11 cellular contexts compared by ENCODE assay signal in the genomic region with DNA sequence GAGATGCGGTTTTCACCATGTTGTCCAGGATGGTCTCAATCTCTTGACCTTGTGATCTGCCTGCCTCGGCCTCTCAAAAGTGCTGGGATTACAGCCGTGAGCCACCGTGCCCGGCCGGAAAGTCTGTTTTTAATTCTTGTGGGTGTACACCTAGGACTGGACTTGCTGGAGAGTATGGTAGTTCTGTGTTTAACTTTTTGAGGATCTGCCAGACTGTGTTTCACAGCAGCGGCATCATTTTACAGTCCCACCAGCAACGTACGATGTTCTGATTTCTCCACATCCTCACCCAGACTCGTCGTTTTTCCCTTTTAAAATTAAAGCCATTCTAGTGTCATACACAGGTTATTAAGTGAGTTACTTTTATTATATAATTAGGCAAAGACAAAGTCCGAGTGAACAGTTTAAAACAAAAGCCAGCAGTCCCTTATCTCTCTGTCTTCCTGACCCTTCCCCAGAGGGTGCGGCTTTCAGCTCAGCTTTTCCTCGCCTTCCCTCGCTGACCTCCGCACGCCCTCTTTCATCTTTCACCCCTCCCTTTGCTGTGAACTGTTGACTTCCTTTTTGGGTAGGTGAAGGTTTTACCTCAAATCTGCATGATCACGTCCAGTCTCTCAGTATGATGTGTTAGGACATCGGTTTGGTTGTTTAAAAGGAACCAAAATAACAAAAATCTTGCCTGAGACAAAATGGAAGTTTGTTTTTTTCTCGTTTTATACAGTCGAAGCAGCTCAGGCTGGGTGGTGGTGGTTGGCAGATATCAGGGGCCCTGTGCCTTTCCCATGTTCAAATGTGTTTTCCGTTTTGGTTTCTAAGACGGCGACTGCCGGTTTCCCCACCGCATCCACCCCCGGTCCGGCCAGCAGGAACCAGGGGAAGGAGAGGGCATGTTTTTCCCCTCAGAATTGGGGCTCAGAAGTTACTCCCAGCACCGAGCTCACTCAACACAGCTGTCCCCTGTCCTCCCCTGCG. TPM values are rescaled to one million over a fixed set of nuclear protein-coding genes. Genes with fewer than 3 reads are reported as not detected.
DNase-seq lines count a peak whose midpoint lies in the region; ATAC-seq, FAIRE-seq and TF ChIP-seq lines count a peak whose summit lies in the region.
"Had no signal": no experiment of that assay in that cellular context is flagged by ENCODE, and none has a peak within 500 bp of the region (broad histone marks: within the 10 kb centered on the region; RNA-seq: fewer than 3 reads in every experiment).

No MANE protein-coding gene starts in this region.

- H2BK5ac ChIP-seq in mesendoderm (ENCODE audit: low read length): no peak overlapping the region

- CTCF ChIA-PET in HepG2 (lab: Yijun Ruan, JAX; ENCODE audit: low intra/inter-chr PET ratio, low total read pairs): no interaction called here

- TF ChIP-seq EP300 in HepG2 (IDR thresholded peaks at IDR 0.05; ENCODE audit: low read depth in 2 of 2, low read length in 2 of 2) (no peak), HepG2 (CRISPR knock-in tag; IDR thresholded peaks at IDR 0.05; ENCODE audit: borderline replicate concordance) (no peak)

- POLR2A ChIA-PET in HepG2 (lab: Yijun Ruan, JAX): no interaction called here

- H3K79me2 ChIP-seq in HepG2 (ENCODE audit: insufficient read depth, low read length) (no peaks in the 10 kb centered on the region), mesendoderm (ENCODE audit: control insufficient read depth, insufficient read depth, low read length) (no peaks in the 10 kb centered on the region)

- no peak overlapping the region for H4K8ac ChIP-seq in mesendoderm (ENCODE audit: low read depth, low read length)

- peak overlapping the region; percentile 57 for H3K23ac ChIP-seq in mesendoderm (ENCODE audit: low read length)

- H3K4me3 ChIP-seq in liver (ENCODE audit: low read depth in 1 of 3, low read length in 3 of 3) (no peak overlapping the region), HepG2 (replicated peaks in 1 of 3; ENCODE audit: insufficient read depth in 1 of 3, low read depth in 2 of 3, low read length in 3 of 3) (no peak overlapping the region), mesendoderm (ENCODE audit: low read length) (no peak overlapping the region), upper lobe of right lung (peak overlapping the region; percentile 15)
- H3K4me3 ChIP-seq: SJSA1 had no signal

- in situ Hi-C loops in HepG2 (cut with HindIII; ENCODE audit: extremely low pct_ligation_motif_present, low pct_unique_long_range_greater_than_20kb): no loop called here

- H3K9ac ChIP-seq in liver (ENCODE audit: low read depth in 1 of 2, low read length in 2 of 2): no peak overlapping the region
- no peak overlapping the region for H3K9ac ChIP-seq in HepG2 (ENCODE audit: insufficient read depth, low read depth, low read length)
- no peak overlapping the region for H3K9ac ChIP-seq in mesendoderm (ENCODE audit: low read length)

- H3K27me3 ChIP-seq in liver (ENCODE audit: control insufficient read depth in 4 of 4, insufficient read depth in 4 of 4, low read length in 3 of 4) (no peaks in the 10 kb centered on the region), HepG2 (ENCODE audit: control insufficient read depth in 1 of 2, insufficient read depth in 2 of 2, low read length in 2 of 2) (no peaks in the 10 kb centered on the region), mesendoderm (ENCODE audit: insufficient read depth, low read length, poor library complexity) (no peaks in the 10 kb centered on the region), upper lobe of right lung (no peaks in the 10 kb centered on the region)
- H3K27me3 ChIP-seq: SJSA1 had no signal

- H3K4me1 ChIP-seq in liver (ENCODE audit: control insufficient read depth in 4 of 4, insufficient read depth in 4 of 4, low read length in 3 of 4) (peaks cover 0 to 3% (median 0%) of the 10 kb centered on the region in 4 donors), HepG2 (ENCODE audit: insufficient read depth, low read length) (no peaks in the 10 kb centered on the region; the same call in 1 of the 2 replicates), mesendoderm (ENCODE audit: control insufficient read depth, low read depth, low read length) (no peaks in the 10 kb centered on the region), upper lobe of right lung (no peaks in the 10 kb centered on the region)
- H3K4me1 ChIP-seq: SJSA1 had no signal

- no peaks in the 10 kb centered on the region for H3K79me1 ChIP-seq in mesendoderm (ENCODE audit: low read length)

- BruUV-seq in HepG2 (replicated peaks; lab: Mats Ljungman, UMichigan): no TSS peak

- no peak overlapping the region for H2AFZ ChIP-seq in HepG2 (ENCODE audit: low read length)

- no peak for TF ChIP-seq CTCF in liver (IDR thresholded peaks at IDR 0.05; ENCODE audit: low read depth, low read length, missing input control)
- TF ChIP-seq CTCF in HepG2 (CRISPR knock-in tag; IDR thresholded peaks at IDR 0.05): no peak
- TF ChIP-seq CTCF in upper lobe of right lung (IDR thresholded peaks at IDR 0.05): no peak

- TF ChIP-seq RAD21 in liver (IDR thresholded peaks at IDR 0.05) (no peak), HepG2 (CRISPR knock-in tag; IDR thresholded peaks at IDR 0.05) (no peak)

- no peak for TF ChIP-seq POLR2A in HepG2 (IDR thresholded peaks at IDR 0.05; ENCODE audit: insufficient read depth in 1 of 2, low read depth in 2 of 2, low read length in 2 of 2)

- H3K36me3 ChIP-seq in liver (ENCODE audit: control insufficient read depth in 4 of 4, insufficient read depth in 3 of 4, low read depth in 1 of 4, low read length in 3 of 4): peaks cover 0 to 21% (median 4%) of the 10 kb centered on the region in 4 donors
- peaks cover 7 to 27% of the 10 kb centered on the region in 2 experiments; a peak in 2 of 5 replicates for H3K36me3 ChIP-seq in HepG2 (replicated peaks in 1 of 2; ENCODE audit: control insufficient read depth in 1 of 2, insufficient read depth in 2 of 2, low read length in 2 of 2)
- H3K36me3 ChIP-seq in mesendoderm (ENCODE audit: control insufficient read depth, insufficient read depth, low read length): peaks cover 3% of the 10 kb centered on the region
- H3K36me3 ChIP-seq in upper lobe of right lung: peaks cover 29% of the 10 kb centered on the region

- no peak for DNase-seq in HepG2 (ENCODE audit: low spot score)
- DNase-seq in activated effector memory CD4-positive, alpha-beta T cell treated with Interleukin-2 at 50 U/mL for 16 hours: peak; percentile 11
- no peak for DNase-seq in mesendoderm
- DNase-seq in upper lobe of right lung: no peak
- DNase-seq in NCI-H526 treated with DMSO at 0.1 percent for 48 hours (lab: John Stamatoyannopoulos, UW): no peak
- DNase-seq in globus pallidus (ENCODE audit: low spot score): no peak
- DNase-seq in NCI-H2196 (lab: John Stamatoyannopoulos, UW; ENCODE audit: unreplicated experiment): no peak
- DNase-seq: NCI-H1694 treated with DMSO at 0.1 percent for 48 hours had no signal

- no peak overlapping the region for H2BK120ac ChIP-seq in mesendoderm (ENCODE audit: low read depth, low read length)

- no peak overlapping the region for H3K4me2 ChIP-seq in HepG2 (ENCODE audit: low read depth, low read length)
- H3K4me2 ChIP-seq in mesendoderm (ENCODE audit: low read length): no peak overlapping the region

- 71% methylated on average over 30 of the region's 30 CpGs for WGBS in liver
- 91% methylated on average over 30 of the region's 30 CpGs for WGBS in HepG2 (ENCODE audit: low lambda C conversion rate)
- no CpG with 5 or more reads among the region's 30 CpGs for WGBS in mesendoderm (ENCODE audit: extremely low coverage, insufficient coverage, low lambda C conversion rate)

- intact Hi-C loops in HepG2 (cut with micrococcal nuclease; ENCODE audit: unreplicated experiment): no loop called here
- intact Hi-C loops in upper lobe of right lung (cut with DNase I): no loop called here

- H2AK5ac ChIP-seq in mesendoderm (ENCODE audit: low read length): no peak overlapping the region

- H3K56ac ChIP-seq in mesendoderm (ENCODE audit: low read length): no peak overlapping the region

- H3K9me3 ChIP-seq in liver (ENCODE audit: control insufficient read depth in 4 of 4, low read length in 3 of 4) (no peaks in the 10 kb centered on the region), HepG2 (ENCODE audit: low read length) (no peaks in the 10 kb centered on the region), upper lobe of right lung (no peaks in the 10 kb centered on the region)
- H3K9me3 ChIP-seq: SJSA1 had no signal

- no peak for ATAC-seq in HepG2
- ATAC-seq in upper lobe of right lung: no peak

- H4K5ac ChIP-seq in mesendoderm (ENCODE audit: low read length): no peak overlapping the region

- H3K27ac ChIP-seq in liver (ENCODE audit: low read depth in 1 of 2, low read length in 2 of 2) (no peak overlapping the region), HepG2 (ENCODE audit: extremely low read length, insufficient read depth, low read length) (no peak overlapping the region), mesendoderm (ENCODE audit: low read depth, low read length) (no peak overlapping the region), upper lobe of right lung (peak overlapping the region; percentile 42)
- H3K27ac ChIP-seq: SJSA1 had no signal

- no peak overlapping the region for H3K4ac ChIP-seq in mesendoderm (ENCODE audit: low read depth, low read length)

- H4K20me1 ChIP-seq in HepG2 (ENCODE audit: insufficient read depth, low read length): no peaks in the 10 kb centered on the region

- no peak for FAIRE-seq in HepG2 (lab: Jason Lieb, UNC)

- no peak overlapping the region for H2BK15ac ChIP-seq in mesendoderm (replicated peaks; ENCODE audit: low read depth)

- no peak overlapping the region for H3K18ac ChIP-seq in mesendoderm (ENCODE audit: low read length)

RNA-seq across cellular contexts. Expression of a gene that starts 18.0 kb away (rescaled TPM):
- total RNA-seq in liver: 10 to 100 TPM; 26.6 to 29.0 TPM
- 10 to 100 TPM; 24.1 to 39.7 TPM for polyA plus RNA-seq in liver
- total RNA-seq in HepG2 (2016; rRNA removed; fragmentation: Illumina TruSeq; extraction: Trizol): 15.5 and 29.2 TPM in 2 replicates
- total RNA-seq in HepG2 (2016; cell fraction: cytosol; rRNA removed; fragmentation: Illumina TruSeq; extraction: Trizol; ENCODE audit: low read depth): 11.6 and 13.4 TPM in 2 replicates
- 15.3 and 31.7 TPM in 2 replicates for total RNA-seq in HepG2 (2016; cell fraction: insoluble cytoplasmic fraction; rRNA removed; fragmentation: Illumina TruSeq; extraction: Trizol)
- 31.9 and 37.8 TPM in 2 replicates for total RNA-seq in HepG2 (2016; cell fraction: membrane; rRNA removed; fragmentation: Illumina TruSeq; extraction: Trizol)
- total RNA-seq in HepG2 (2016; cell fraction: nucleus; rRNA removed; fragmentation: Illumina TruSeq; extraction: Trizol): 27.3 and 30.0 TPM in 2 replicates
- polyA plus RNA-seq in HepG2 (2011; rRNA removed): 34.4 and 40.2 TPM in 2 replicates
- 26.3 and 36.7 TPM in 2 replicates for polyA plus RNA-seq in HepG2 (2011; cell fraction: cytosol; rRNA removed)
- 59.9 and 63.5 TPM in 2 replicates for polyA plus RNA-seq in HepG2 (2011; cell fraction: nucleus; rRNA removed)
- polyA plus RNA-seq in HepG2 (2012): 41.7 and 43.9 TPM in 2 replicates
- 14.9 and 22.9 TPM in 2 replicates for polyA plus RNA-seq in HepG2 (2016; cell fraction: cytosol; fragmentation: Illumina TruSeq; extraction: Trizol; ENCODE audit: low read depth)
- 19.9 and 25.2 TPM in 2 replicates for polyA plus RNA-seq in HepG2 (2016; cell fraction: insoluble cytoplasmic fraction; fragmentation: Illumina TruSeq; extraction: Trizol; ENCODE audit: low read depth)
- polyA plus RNA-seq in HepG2 (2016; cell fraction: membrane; fragmentation: Illumina TruSeq; extraction: Trizol; ENCODE audit: low read depth): 32.6 and 36.0 TPM in 2 replicates
- polyA plus RNA-seq in HepG2 (2016; cell fraction: nucleus; fragmentation: Illumina TruSeq; extraction: Trizol; ENCODE audit: insufficient read depth, low read depth): 60.5 and 64.6 TPM in 2 replicates
- 12.9 and 44.2 TPM in 2 replicates for polyA minus RNA-seq in HepG2 (2011; rRNA and poly(A)+ RNA removed; ENCODE audit: low replicate concordance)
- polyA minus RNA-seq in HepG2 (2011; cell fraction: cytosol; rRNA and poly(A)+ RNA removed): 18.8 and 24.3 TPM in 2 replicates
- 14.2 and 16.0 TPM in 2 replicates for polyA minus RNA-seq in HepG2 (2011; cell fraction: nucleus; rRNA and poly(A)+ RNA removed)
- polyA plus RNA-seq in mesendoderm (2013, experiment 1 of 2): 61.5 TPM
- polyA plus RNA-seq in mesendoderm (2013, experiment 2 of 2): 60.6 TPM
- 56.0 TPM for total RNA-seq in upper lobe of right lung

RNA-seq across cellular contexts. Expression of a gene that starts 23.1 kb away (rescaled TPM):
- total RNA-seq in liver (1 to 10 TPM in 1 of 2 donors, not detected in 1; 1.6 TPM), HepG2 (2016; rRNA removed; fragmentation: Illumina TruSeq; extraction: Trizol) (not detected in 2 replicates), upper lobe of right lung (7.8 TPM)
- polyA plus RNA-seq in liver (under 1 TPM; 0.51 to 0.77 TPM), HepG2 (2011; rRNA removed) (0.11 and 0.24 TPM in 2 replicates)
- total RNA-seq in HepG2 (2016; cell fraction: cytosol; rRNA removed; fragmentation: Illumina TruSeq; extraction: Trizol; ENCODE audit: low read depth): not detected in 2 replicates
- not detected in 2 replicates for total RNA-seq in HepG2 (2016; cell fraction: insoluble cytoplasmic fraction; rRNA removed; fragmentation: Illumina TruSeq; extraction: Trizol)
- not detected in 2 replicates for total RNA-seq in HepG2 (2016; cell fraction: membrane; rRNA removed; fragmentation: Illumina TruSeq; extraction: Trizol)
- total RNA-seq in HepG2 (2016; cell fraction: nucleus; rRNA removed; fragmentation: Illumina TruSeq; extraction: Trizol): not detected in 2 replicates
- polyA plus RNA-seq in HepG2 (2011; cell fraction: cytosol; rRNA removed): 0.03 TPM in 2 replicates
- polyA plus RNA-seq in HepG2 (2011; cell fraction: nucleus; rRNA removed): 3.2 and 3.4 TPM in 2 replicates
- polyA plus RNA-seq in HepG2 (2012): 0.09 TPM in 2 replicates
- polyA plus RNA-seq in HepG2 (2016; cell fraction: cytosol; fragmentation: Illumina TruSeq; extraction: Trizol; ENCODE audit: low read depth): not detected in 2 replicates
- not detected in 2 replicates for polyA plus RNA-seq in HepG2 (2016; cell fraction: insoluble cytoplasmic fraction; fragmentation: Illumina TruSeq; extraction: Trizol; ENCODE audit: low read depth)
- polyA plus RNA-seq in HepG2 (2016; cell fraction: membrane; fragmentation: Illumina TruSeq; extraction: Trizol; ENCODE audit: low read depth): not detected in 2 replicates
- not detected in 2 replicates for polyA plus RNA-seq in HepG2 (2016; cell fraction: nucleus; fragmentation: Illumina TruSeq; extraction: Trizol; ENCODE audit: insufficient read depth, low read depth)
- not detected in 2 replicates for polyA minus RNA-seq in HepG2 (2011; rRNA and poly(A)+ RNA removed; ENCODE audit: low replicate concordance)
- not detected in 2 replicates for polyA minus RNA-seq in HepG2 (2011; cell fraction: cytosol; rRNA and poly(A)+ RNA removed)
- polyA minus RNA-seq in HepG2 (2011; cell fraction: nucleus; rRNA and poly(A)+ RNA removed): 0.25 and 0.26 TPM in 2 replicates
- 0.20 TPM for polyA plus RNA-seq in mesendoderm (2013, experiment 1 of 2)
- 0.14 TPM for polyA plus RNA-seq in mesendoderm (2013, experiment 2 of 2)
- total RNA-seq: SJSA1 had no signal

RNA-seq across cellular contexts. Expression of a gene that starts 23.4 kb away (rescaled TPM):
- 10 to 100 TPM; 19.5 to 34.3 TPM for total RNA-seq in liver
- polyA plus RNA-seq in liver: 10 to 100 TPM; 11.5 to 19.8 TPM
- 37.3 and 56.9 TPM in 2 replicates for total RNA-seq in HepG2 (2016; rRNA removed; fragmentation: Illumina TruSeq; extraction: Trizol)
- total RNA-seq in HepG2 (2016; cell fraction: cytosol; rRNA removed; fragmentation: Illumina TruSeq; extraction: Trizol; ENCODE audit: low read depth): 25.5 and 29.1 TPM in 2 replicates
- total RNA-seq in HepG2 (2016; cell fraction: insoluble cytoplasmic fraction; rRNA removed; fragmentation: Illumina TruSeq; extraction: Trizol): 43.9 and 57.2 TPM in 2 replicates
- total RNA-seq in HepG2 (2016; cell fraction: membrane; rRNA removed; fragmentation: Illumina TruSeq; extraction: Trizol): 16.2 and 21.8 TPM in 2 replicates
- total RNA-seq in HepG2 (2016; cell fraction: nucleus; rRNA removed; fragmentation: Illumina TruSeq; extraction: Trizol): 54.3 and 62.8 TPM in 2 replicates
- 48.7 and 49.0 TPM in 2 replicates for polyA plus RNA-seq in HepG2 (2011; rRNA removed)
- 15.2 and 20.9 TPM in 2 replicates for polyA plus RNA-seq in HepG2 (2011; cell fraction: cytosol; rRNA removed)
- 310 and 328 TPM in 2 replicates for polyA plus RNA-seq in HepG2 (2011; cell fraction: nucleus; rRNA removed)
- 47.0 and 48.8 TPM in 2 replicates for polyA plus RNA-seq in HepG2 (2012)
- polyA plus RNA-seq in HepG2 (2016; cell fraction: cytosol; fragmentation: Illumina TruSeq; extraction: Trizol; ENCODE audit: low read depth): 11.6 and 12.4 TPM in 2 replicates
- 45.6 and 50.0 TPM in 2 replicates for polyA plus RNA-seq in HepG2 (2016; cell fraction: insoluble cytoplasmic fraction; fragmentation: Illumina TruSeq; extraction: Trizol; ENCODE audit: low read depth)
- polyA plus RNA-seq in HepG2 (2016; cell fraction: membrane; fragmentation: Illumina TruSeq; extraction: Trizol; ENCODE audit: low read depth): 10.2 and 11.6 TPM in 2 replicates
- polyA plus RNA-seq in HepG2 (2016; cell fraction: nucleus; fragmentation: Illumina TruSeq; extraction: Trizol; ENCODE audit: insufficient read depth, low read depth): 113 and 119 TPM in 2 replicates
- 17.1 and 19.6 TPM in 2 replicates for polyA minus RNA-seq in HepG2 (2011; rRNA and poly(A)+ RNA removed; ENCODE audit: low replicate concordance)
- polyA minus RNA-seq in HepG2 (2011; cell fraction: cytosol; rRNA and poly(A)+ RNA removed): 6.7 and 10.6 TPM in 2 replicates
- polyA minus RNA-seq in HepG2 (2011; cell fraction: nucleus; rRNA and poly(A)+ RNA removed): 142 and 151 TPM in 2 replicates
- 103 TPM for polyA plus RNA-seq in mesendoderm (2013, experiment 1 of 2)
- polyA plus RNA-seq in mesendoderm (2013, experiment 2 of 2): 102 TPM
- total RNA-seq in upper lobe of right lung: 78.8 TPM

RNA-seq across cellular contexts. Expression of a gene that starts 27.7 kb away (rescaled TPM):
- under 1 TPM in 1 of 2 donors, not detected in 1; 0.08 TPM for total RNA-seq in liver
- polyA plus RNA-seq in liver: not detected
- 0.24 TPM in 1 of 2 replicates, not detected in the other for total RNA-seq in HepG2 (2016; rRNA removed; fragmentation: Illumina TruSeq; extraction: Trizol)
- 0.26 and 0.61 TPM in 2 replicates for total RNA-seq in HepG2 (2016; cell fraction: cytosol; rRNA removed; fragmentation: Illumina TruSeq; extraction: Trizol; ENCODE audit: low read depth)
- 0.11 TPM in 1 of 2 replicates, not detected in the other for total RNA-seq in HepG2 (2016; cell fraction: insoluble cytoplasmic fraction; rRNA removed; fragmentation: Illumina TruSeq; extraction: Trizol)
- 0.21 and 0.31 TPM in 2 replicates for total RNA-seq in HepG2 (2016; cell fraction: membrane; rRNA removed; fragmentation: Illumina TruSeq; extraction: Trizol)
- total RNA-seq in HepG2 (2016; cell fraction: nucleus; rRNA removed; fragmentation: Illumina TruSeq; extraction: Trizol): not detected in 2 replicates
- polyA plus RNA-seq in HepG2 (2011; rRNA removed): 0.48 and 0.63 TPM in 2 replicates
- polyA plus RNA-seq in HepG2 (2011; cell fraction: cytosol; rRNA removed): 0.33 and 0.58 TPM in 2 replicates
- 3.2 and 3.7 TPM in 2 replicates for polyA plus RNA-seq in HepG2 (2011; cell fraction: nucleus; rRNA removed)
- 0.17 and 0.36 TPM in 2 replicates for polyA plus RNA-seq in HepG2 (2012)
- polyA plus RNA-seq in HepG2 (2016; cell fraction: cytosol; fragmentation: Illumina TruSeq; extraction: Trizol; ENCODE audit: low read depth): 0.16 TPM in 1 of 2 replicates, not detected in the other
- polyA plus RNA-seq in HepG2 (2016; cell fraction: insoluble cytoplasmic fraction; fragmentation: Illumina TruSeq; extraction: Trizol; ENCODE audit: low read depth): not detected in 2 replicates
- polyA plus RNA-seq in HepG2 (2016; cell fraction: membrane; fragmentation: Illumina TruSeq; extraction: Trizol; ENCODE audit: low read depth): not detected in 2 replicates
- not detected in 2 replicates for polyA plus RNA-seq in HepG2 (2016; cell fraction: nucleus; fragmentation: Illumina TruSeq; extraction: Trizol; ENCODE audit: insufficient read depth, low read depth)
- not detected in 2 replicates for polyA minus RNA-seq in HepG2 (2011; rRNA and poly(A)+ RNA removed; ENCODE audit: low replicate concordance)
- not detected in 2 replicates for polyA minus RNA-seq in HepG2 (2011; cell fraction: cytosol; rRNA and poly(A)+ RNA removed)
- 0.50 TPM in 1 of 2 replicates, not detected in the other for polyA minus RNA-seq in HepG2 (2011; cell fraction: nucleus; rRNA and poly(A)+ RNA removed)
- 0.45 TPM for polyA plus RNA-seq in mesendoderm (2013, experiment 1 of 2)
- polyA plus RNA-seq in mesendoderm (2013, experiment 2 of 2): 0.42 TPM
- total RNA-seq in upper lobe of right lung: 1.3 TPM
- total RNA-seq: renal cortical epithelial cell, SJSA1 had no signal

RNA-seq across cellular contexts. Expression of a gene that starts 30.3 kb away (rescaled TPM):
- total RNA-seq in liver (under 1 TPM in 1 of 2 donors, not detected in 1; 0.09 TPM), HepG2 (2016; rRNA removed; fragmentation: Illumina TruSeq; extraction: Trizol) (0.35 and 0.60 TPM in 2 replicates), upper lobe of right lung (0.96 TPM)
- polyA plus RNA-seq in liver (under 1 TPM in 1 of 2 donors, not detected in 1; 0.03 TPM), HepG2 (2011; rRNA removed) (1.9 and 2.9 TPM in 2 replicates)
- not detected in 2 replicates for total RNA-seq in HepG2 (2016; cell fraction: cytosol; rRNA removed; fragmentation: Illumina TruSeq; extraction: Trizol; ENCODE audit: low read depth)
- total RNA-seq in HepG2 (2016; cell fraction: insoluble cytoplasmic fraction; rRNA removed; fragmentation: Illumina TruSeq; extraction: Trizol): 0.50 TPM in 1 of 2 replicates, not detected in the other
- total RNA-seq in HepG2 (2016; cell fraction: membrane; rRNA removed; fragmentation: Illumina TruSeq; extraction: Trizol): not detected in 2 replicates
- 0.81 and 1.0 TPM in 2 replicates for total RNA-seq in HepG2 (2016; cell fraction: nucleus; rRNA removed; fragmentation: Illumina TruSeq; extraction: Trizol)
- polyA plus RNA-seq in HepG2 (2011; cell fraction: cytosol; rRNA removed): 1.2 and 1.4 TPM in 2 replicates
- polyA plus RNA-seq in HepG2 (2011; cell fraction: nucleus; rRNA removed): 10.2 and 14.0 TPM in 2 replicates
- polyA plus RNA-seq in HepG2 (2012): 0.63 and 1.1 TPM in 2 replicates
- polyA plus RNA-seq in HepG2 (2016; cell fraction: cytosol; fragmentation: Illumina TruSeq; extraction: Trizol; ENCODE audit: low read depth): not detected in 2 replicates
- not detected in 2 replicates for polyA plus RNA-seq in HepG2 (2016; cell fraction: insoluble cytoplasmic fraction; fragmentation: Illumina TruSeq; extraction: Trizol; ENCODE audit: low read depth)
- polyA plus RNA-seq in HepG2 (2016; cell fraction: membrane; fragmentation: Illumina TruSeq; extraction: Trizol; ENCODE audit: low read depth): not detected in 2 replicates
- polyA plus RNA-seq in HepG2 (2016; cell fraction: nucleus; fragmentation: Illumina TruSeq; extraction: Trizol; ENCODE audit: insufficient read depth, low read depth): 1.8 and 2.1 TPM in 2 replicates
- 1.3 TPM in 1 of 2 replicates, not detected in the other for polyA minus RNA-seq in HepG2 (2011; rRNA and poly(A)+ RNA removed; ENCODE audit: low replicate concordance)
- not detected in 2 replicates for polyA minus RNA-seq in HepG2 (2011; cell fraction: cytosol; rRNA and poly(A)+ RNA removed)
- polyA minus RNA-seq in HepG2 (2011; cell fraction: nucleus; rRNA and poly(A)+ RNA removed): 0.99 TPM in 1 of 2 replicates, not detected in the other
- 0.24 TPM for polyA plus RNA-seq in mesendoderm (2013, experiment 1 of 2)
- polyA plus RNA-seq in mesendoderm (2013, experiment 2 of 2): 0.35 TPM
- total RNA-seq: renal cortical epithelial cell, SJSA1 had no signal
